In genomic region chr1:176919386-176920378, GRCh38 we compare ENCODE assay signal across 20 cellular contexts.
A peak's percentile ranks its signal among the peaks of the same experiment; 100 is the strongest.
DNase-seq lines count a peak whose midpoint lies in the region; ATAC-seq and TF ChIP-seq lines count a peak whose summit lies in the region.
"Had no signal": no experiment of that assay in that cellular context is flagged by ENCODE, and none has a peak within 500 bp of the region (broad histone marks: within the 10 kb centered on the region; RNA-seq: fewer than 3 reads in every experiment).

No MANE protein-coding gene starts in this region.

- H3K9me2 ChIP-seq in OCI-LY7 (ENCODE audit: insufficient read depth, low read length) = no peaks in the 10 kb centered on the region

- POLR2A ChIA-PET in OCI-LY7 (lab: Charles Lee) = interaction anchor here (0.8 kb wide), 1 partner anchor 11 kb away, joined by 3 read pairs; no protein-coding TSS in a partner anchor

- ATAC-seq in HG03442 (IDR thresholded peaks at IDR 0.05; ENCODE audit: unreplicated experiment) (peak; percentile 44), HG02763 (IDR thresholded peaks at IDR 0.05; ENCODE audit: unreplicated experiment) (no peak)
- ATAC-seq: Panc1 had no signal

- DNase-seq in Daoy (ENCODE audit: low read depth) (peak; percentile 56), astrocyte of the hippocampus (ENCODE audit: low read depth, low spot score) (peak; percentile 83), OCI-LY7 (ENCODE audit: low spot score) (no peak)
- no peak for DNase-seq in activated CD4-positive, alpha-beta T cell treated with anti-CD3 and anti-CD28 coated beads, Interleukin-2, amount 50 U/mL, for 4 hours
- no peak for DNase-seq in stimulated activated CD4-positive, alpha-beta T cell treated with anti-CD3 and anti-CD28 coated beads, Interleukin-12 subunit alpha, Interleukin-12 subunit beta, amount 100 ng/mL, for 4 hours
- DNase-seq: CD4-positive, CD25-positive, alpha-beta regulatory T cell; EL; GDM1; NCI-H1092 treated with DMSO at 0.1 percent for 48 hours; NCI-H1436; NCI-H187 treated with DMSO at 0.1 percent for 48 hours; NCI-H446 treated with DMSO at 0.1 percent for 48 hours; NCI-H526; NCI-H82; SHP77 treated with DMSO at 0.1 percent for 48 hours had no signal

- BruUV-seq in OCI-LY7 (replicated peaks; lab: Mats Ljungman, UMichigan) = no TSS peak

- H3K36me3 ChIP-seq in parathyroid adenoma (ENCODE audit: control insufficient read depth, insufficient read depth, low read length) (no peaks in the 10 kb centered on the region), OCI-LY7 (ENCODE audit: insufficient read depth, low read length) (no peaks in the 10 kb centered on the region)
- H3K36me3 ChIP-seq: BLaER1 had no signal

- no peak overlapping the region for H3K9ac ChIP-seq in parathyroid adenoma
- H3K9ac ChIP-seq: BLaER1 had no signal

- intact Hi-C loops in OCI-LY7 (cut with micrococcal nuclease; ENCODE audit: unreplicated experiment) = no loop called here

- H3K4me2 ChIP-seq in parathyroid adenoma (ENCODE audit: low read length) (peak overlapping the region; percentile 31), OCI-LY7 (ENCODE audit: low read length) (no peak overlapping the region)
- H3K4me2 ChIP-seq: BLaER1 had no signal

- H3K27ac ChIP-seq in parathyroid adenoma (no peak overlapping the region), OCI-LY7 (ENCODE audit: low read depth, low read length, poor library complexity, severe bottlenecking) (no peak overlapping the region)
- H3K27ac ChIP-seq: BLaER1 had no signal

- CTCF ChIA-PET in OCI-LY7 (lab: Charles Lee; ENCODE audit: unreplicated experiment) = no interaction called here

- no peaks in the 10 kb centered on the region for H3K79me2 ChIP-seq in parathyroid adenoma
- H3K79me2 ChIP-seq in OCI-LY7 (ENCODE audit: insufficient read depth, low read depth, low read length) = no peaks in the 10 kb centered on the region

- H3K4me1 ChIP-seq in parathyroid adenoma (no peaks in the 10 kb centered on the region), OCI-LY7 (ENCODE audit: insufficient read depth, low read length, poor library complexity, severe bottlenecking) (no peaks in the 10 kb centered on the region)
- H3K4me1 ChIP-seq: BLaER1 had no signal

- no peak for TF ChIP-seq CTCF in parathyroid adenoma (IDR thresholded peaks at IDR 0.05)
- no peak for TF ChIP-seq CTCF in OCI-LY7 (conservative IDR thresholded peaks at IDR 0.05; ENCODE audit: low read length)

- H3K9me3 ChIP-seq in parathyroid adenoma (ENCODE audit: control insufficient read depth, low read length) (no peaks in the 10 kb centered on the region), OCI-LY7 (ENCODE audit: low read length) (no peaks in the 10 kb centered on the region)
- H3K9me3 ChIP-seq: BLaER1 had no signal

- no peaks in the 10 kb centered on the region for H4K20me1 ChIP-seq in OCI-LY7 (ENCODE audit: insufficient read depth, low read length)
- H4K20me1 ChIP-seq: BLaER1 had no signal

- H3K27me3 ChIP-seq in parathyroid adenoma (ENCODE audit: control insufficient read depth, insufficient read depth, low read length) = no peaks in the 10 kb centered on the region
- H3K27me3 ChIP-seq: BLaER1 had no signal

- no peak overlapping the region for H3K4me3 ChIP-seq in parathyroid adenoma (ENCODE audit: low read depth, low read length)
- no peak overlapping the region for H3K4me3 ChIP-seq in OCI-LY7 (ENCODE audit: low read depth, low read length, poor library complexity, severe bottlenecking)
- H3K4me3 ChIP-seq: BLaER1 had no signal

- H2AFZ ChIP-seq in parathyroid adenoma (peak overlapping the region; percentile 42), OCI-LY7 (ENCODE audit: low read length) (no peak overlapping the region)

Comparison
In these comparisons a context has a peak if more than half of its experiments do, and no peak if none do; other contexts are left out.
1. DNase-seq: peak in Daoy (single experiment) and astrocyte of the hippocampus (single experiment); none in activated CD4-positive, alpha-beta T cell treated with anti-CD3 and anti-CD28 coated beads, Interleukin-2, amount 50 U/mL, for 4 hours (0 of 2), OCI-LY7 (single experiment) and stimulated activated CD4-positive, alpha-beta T cell treated with anti-CD3 and anti-CD28 coated beads, Interleukin-12 subunit alpha, Interleukin-12 subunit beta, amount 100 ng/mL, for 4 hours (single experiment).